Comparison of ENCODE assay signal across 8 cellular contexts in genomic region chr3:197951392-197951990, GRCh38. TPM values are rescaled to one million over a fixed set of nuclear protein-coding genes. Genes with fewer than 3 reads are reported as not detected.
A peak's percentile ranks its signal among the peaks of the same experiment; 100 is the strongest.
DNase-seq lines count a peak whose midpoint lies in the region; ATAC-seq and TF ChIP-seq lines count a peak whose summit lies in the region.

No MANE protein-coding gene starts in this region.

- H3K36me3 ChIP-seq in heart left ventricle (peaks cover 4 to 56% (median 55%) of the 10 kb centered on the region in 9 donors), upper lobe of left lung (peaks cover 30 to 55% (median 47%) of the 10 kb centered on the region in 4 donors)

- no peaks in the 10 kb centered on the region for H3K27me3 ChIP-seq in heart left ventricle
- H3K27me3 ChIP-seq in upper lobe of left lung, result no peaks in the 10 kb centered on the region

- no peaks in the 10 kb centered on the region for H3K9me3 Mint-ChIP-seq in memory B cell

- no peaks in the 10 kb centered on the region for H3K27me3 Mint-ChIP-seq in memory B cell

- H3K27ac Mint-ChIP-seq in memory B cell, result peak overlapping the region; percentile 99

- H3K4me1 ChIP-seq in heart left ventricle, result peaks cover 10 to 53% (median 39%) of the 10 kb centered on the region in 12 donors
- H3K4me1 ChIP-seq in upper lobe of left lung, result peaks cover 31 to 44% (median 34%) of the 10 kb centered on the region in 4 donors

- peak overlapping the region; percentile 94 for H3K4me3 Mint-ChIP-seq in memory B cell

- no peaks in the 10 kb centered on the region for H3K9me3 ChIP-seq in heart left ventricle
- H3K9me3 ChIP-seq in upper lobe of left lung, result no peaks in the 10 kb centered on the region

- TF ChIP-seq CTCF in heart left ventricle (IDR thresholded peaks at IDR 0.05) (no peak), astrocyte of the cerebellum (IDR thresholded peaks at IDR 0.05; ENCODE audit: low read depth, low read length, missing control alignments) (no peak), upper lobe of left lung (IDR thresholded peaks at IDR 0.05) (no peak)

- intact Hi-C loops in heart left ventricle (cut with DNase I) (no loop called here), Right ventricle myocardium superior (cut with DNase I) (no loop called here)

- DNase-seq in heart left ventricle, result no peak
- no peak for DNase-seq in Right ventricle myocardium superior
- no peak for DNase-seq in astrocyte of the cerebellum (ENCODE audit: low read depth)
- no peak for DNase-seq in memory B cell (ENCODE audit: low spot score in 2 of 2)
- no peak for DNase-seq in upper lobe of left lung
- no peak for DNase-seq in LoVo (ENCODE audit: low spot score)
- DNase-seq in cerebellum (ENCODE audit: low spot score), result no peak

- peak overlapping the region in 3 of 12 donors; percentile 91 to 94 (median 91) for H3K27ac ChIP-seq in heart left ventricle
- peak overlapping the region in 2 of 4 donors; percentile 87 to 95 for H3K27ac ChIP-seq in upper lobe of left lung

- 84 to 86% (median 85%) methylated on average over 21 of the region's 21 CpGs for WGBS in heart left ventricle, 4 donors
- WGBS in upper lobe of left lung, 2 donors, result 82% methylated on average over 21 of the region's 21 CpGs

- H3K4me1 Mint-ChIP-seq in memory B cell, result peaks cover 15% of the 10 kb centered on the region

- TF ChIP-seq EP300 in upper lobe of left lung (IDR thresholded peaks at IDR 0.05), result no peak

- in situ Hi-C loops in astrocyte of the cerebellum (cut with HindIII; ENCODE audit: low sequenced_read_pairs), result no loop called here

- H3K4me3 ChIP-seq in heart left ventricle, result peak overlapping the region in 10 of 12 donors; percentile 57 to 87 (median 76)
- peak overlapping the region; percentile 54 for H3K4me3 ChIP-seq in astrocyte of the cerebellum (ENCODE audit: low read depth, low read length)
- peak overlapping the region; percentile 55 to 80 (median 61) for H3K4me3 ChIP-seq in upper lobe of left lung

- peaks cover 26% of the 10 kb centered on the region for H3K36me3 Mint-ChIP-seq in memory B cell

- ATAC-seq in heart left ventricle (no peak), Right ventricle myocardium superior (ENCODE audit: poor library complexity) (no peak), memory B cell (ENCODE audit: low read depth) (peak; percentile 23), upper lobe of left lung (ENCODE audit: low FRiP score in 2 of 2) (no peak), HG03439 (IDR thresholded peaks at IDR 0.05; ENCODE audit: unreplicated experiment) (no peak)

- TF ChIP-seq POLR2A in heart left ventricle (IDR thresholded peaks at IDR 0.05), result no peak
- TF ChIP-seq POLR2A in upper lobe of left lung (IDR thresholded peaks at IDR 0.05), result no peak

RNA-seq across cellular contexts. Expression of gene RPL35A, which starts 1.5 kb away (rescaled TPM):
- total RNA-seq in heart left ventricle (100 to 1,000 TPM; 374 to 941 (median 729) TPM), Right ventricle myocardium superior (671 TPM), upper lobe of left lung (100 to 1,000 TPM in 5 of 6 donors, 10 to 100 TPM in 1; 80.7 to 771 (median 420) TPM), cerebellum (379 TPM)
- polyA plus RNA-seq in heart left ventricle, result 1,000 to 10,000 TPM; 1,426 to 1,760 TPM

RNA-seq across cellular contexts. Expression of gene LMLN, which starts 8.5 kb away (rescaled TPM):
- 10 to 100 TPM in 3 of 9 donors, 1 to 10 TPM in 6; 4.1 to 17.1 (median 9.0) TPM for total RNA-seq in heart left ventricle
- polyA plus RNA-seq in heart left ventricle, result 1 to 10 TPM; 2.5 to 5.7 TPM
- total RNA-seq in Right ventricle myocardium superior, result 8.8 TPM
- total RNA-seq in upper lobe of left lung, result 10 to 100 TPM in 1 of 6 donors, 1 to 10 TPM in 5; 4.2 to 11.3 (median 9.0) TPM
- total RNA-seq in cerebellum, result 15.3 TPM
